In genomic region chr3:8852511-8852910, GRCh38 we compare ENCODE assay signal across 31 cellular contexts.
"Had no signal": no experiment of that assay in that cellular context is flagged by ENCODE, and none has a peak within 500 bp of the region (broad histone marks: within the 10 kb centered on the region; RNA-seq: fewer than 3 reads in every experiment).

No MANE protein-coding gene starts in this region.

- H3K36me3 ChIP-seq: adrenal gland, Peyer's patch, WERI-Rb-1 had no signal

- H3K9me3 ChIP-seq: adrenal gland, Peyer's patch had no signal

- H3K27me3 ChIP-seq: adrenal gland, Peyer's patch had no signal

- H3K36me3 Mint-ChIP-seq: brain had no signal

- H3K4me3 ChIP-seq: adrenal gland, Peyer's patch, SK-N-MC had no signal

- H3K4me1 ChIP-seq: adrenal gland, Peyer's patch had no signal

- DNase-seq: activated CD4-positive, alpha-beta T cell treated with anti-CD3 and anti-CD28 coated beads for 1 hour; activated CD4-positive, alpha-beta T cell treated with anti-CD3 and anti-CD28 coated beads for 48 hours; activated CD4-positive, alpha-beta T cell treated with anti-CD3 and anti-CD28 coated beads, Interleukin-2, amount 50 U/mL, for 4 hours; activated CD4-positive, CD25-positive, alpha-beta regulatory T cell; activated CD8-positive, alpha-beta T cell treated with anti-CD3 and anti-CD28 coated beads for 36 hours; activated effector memory CD4-positive, alpha-beta T cell treated with anti-CD3 and anti-CD28 coated beads, Interleukin-2, amount 50 U/mL, for 16 hours; activated naive CD4-positive, alpha-beta T cell; activated naive CD8-positive, alpha-beta T cell treated with anti-CD3 and anti-CD28 coated beads, Interleukin-2, amount 10 ng/mL, durations not matched to agents 7 days and 5 days; activated T-cell treated with anti-CD3 and anti-CD28 coated beads, Interleukin-2, amount 50 U/mL, for 1 hour; activated T-cell treated with anti-CD3 and anti-CD28 coated beads, Interleukin-2, amount 50 U/mL, for 72 hours; cerebellar nuclear complex; Kasumi-1; KG1; MM.1S; MV-4-11; NCI-H1092; NCI-H1436 treated with DMSO at 0.1 percent for 48 hours; NCI-H1694 treated with DMSO at 0.1 percent for 48 hours; NCI-H2029; NCI-H345; NCI-H524 treated with DMSO at 0.1 percent for 48 hours; Peyer's patch; T-cell; T-helper 2 cell; T-helper 9 cell; WERI-Rb-1 had no signal

- H3K4me3 Mint-ChIP-seq: activated CD8-positive, alpha-beta T cell treated with anti-CD3 and anti-CD28 coated beads for 36 hours; activated naive CD4-positive, alpha-beta T cell treated with anti-CD3 and anti-CD28 coated beads, Interleukin-2, amount 50 U/mL, for 24 hours; activated naive CD8-positive, alpha-beta T cell treated with anti-CD3 and anti-CD28 coated beads, Interleukin-2, amount 10 ng/mL, durations not matched to agents 7 days and 5 days; activated T-cell treated with anti-CD3 and anti-CD28 coated beads, Interleukin-2, amount 50 U/mL, for 72 hours; activated T-helper 17 cell treated with anti-CD3 and anti-CD28 coated beads, Interleukin-2, amount 50 U/mL, for 72 hours; brain; T-cell had no signal

- H3K9me3 Mint-ChIP-seq: activated CD8-positive, alpha-beta T cell treated with anti-CD3 and anti-CD28 coated beads for 36 hours; activated naive CD4-positive, alpha-beta T cell treated with anti-CD3 and anti-CD28 coated beads, Interleukin-2, amount 50 U/mL, for 24 hours; activated naive CD8-positive, alpha-beta T cell treated with anti-CD3 and anti-CD28 coated beads, Interleukin-2, amount 10 ng/mL, durations not matched to agents 7 days and 5 days; activated T-cell treated with anti-CD3 and anti-CD28 coated beads, Interleukin-2, amount 50 U/mL, for 72 hours; activated T-helper 17 cell treated with anti-CD3 and anti-CD28 coated beads, Interleukin-2, amount 50 U/mL, for 72 hours; brain; T-cell had no signal

- H3K27me3 Mint-ChIP-seq: activated CD8-positive, alpha-beta T cell treated with anti-CD3 and anti-CD28 coated beads for 36 hours; activated naive CD4-positive, alpha-beta T cell treated with anti-CD3 and anti-CD28 coated beads, Interleukin-2, amount 50 U/mL, for 24 hours; activated naive CD8-positive, alpha-beta T cell treated with anti-CD3 and anti-CD28 coated beads, Interleukin-2, amount 10 ng/mL, durations not matched to agents 7 days and 5 days; activated T-helper 17 cell treated with anti-CD3 and anti-CD28 coated beads, Interleukin-2, amount 50 U/mL, for 72 hours; brain; T-cell had no signal

- H3K27ac Mint-ChIP-seq: activated CD8-positive, alpha-beta T cell treated with anti-CD3 and anti-CD28 coated beads for 36 hours; activated naive CD4-positive, alpha-beta T cell treated with anti-CD3 and anti-CD28 coated beads, Interleukin-2, amount 50 U/mL, for 24 hours; activated naive CD8-positive, alpha-beta T cell treated with anti-CD3 and anti-CD28 coated beads, Interleukin-2, amount 10 ng/mL, durations not matched to agents 7 days and 5 days; activated T-cell treated with anti-CD3 and anti-CD28 coated beads, Interleukin-2, amount 50 U/mL, for 72 hours; activated T-helper 17 cell treated with anti-CD3 and anti-CD28 coated beads, Interleukin-2, amount 50 U/mL, for 72 hours; T-cell had no signal

- H3K4me1 Mint-ChIP-seq: activated naive CD4-positive, alpha-beta T cell treated with anti-CD3 and anti-CD28 coated beads, Interleukin-2, amount 50 U/mL, for 24 hours; activated naive CD8-positive, alpha-beta T cell treated with anti-CD3 and anti-CD28 coated beads, Interleukin-2, amount 10 ng/mL, durations not matched to agents 7 days and 5 days; activated T-helper 17 cell treated with anti-CD3 and anti-CD28 coated beads, Interleukin-2, amount 50 U/mL, for 72 hours; T-cell had no signal

- H3K27ac ChIP-seq: adrenal gland, Peyer's patch, SK-N-MC, WERI-Rb-1 had no signal
